ENCODE assay signal across 13 cellular contexts in the genomic region with DNA sequence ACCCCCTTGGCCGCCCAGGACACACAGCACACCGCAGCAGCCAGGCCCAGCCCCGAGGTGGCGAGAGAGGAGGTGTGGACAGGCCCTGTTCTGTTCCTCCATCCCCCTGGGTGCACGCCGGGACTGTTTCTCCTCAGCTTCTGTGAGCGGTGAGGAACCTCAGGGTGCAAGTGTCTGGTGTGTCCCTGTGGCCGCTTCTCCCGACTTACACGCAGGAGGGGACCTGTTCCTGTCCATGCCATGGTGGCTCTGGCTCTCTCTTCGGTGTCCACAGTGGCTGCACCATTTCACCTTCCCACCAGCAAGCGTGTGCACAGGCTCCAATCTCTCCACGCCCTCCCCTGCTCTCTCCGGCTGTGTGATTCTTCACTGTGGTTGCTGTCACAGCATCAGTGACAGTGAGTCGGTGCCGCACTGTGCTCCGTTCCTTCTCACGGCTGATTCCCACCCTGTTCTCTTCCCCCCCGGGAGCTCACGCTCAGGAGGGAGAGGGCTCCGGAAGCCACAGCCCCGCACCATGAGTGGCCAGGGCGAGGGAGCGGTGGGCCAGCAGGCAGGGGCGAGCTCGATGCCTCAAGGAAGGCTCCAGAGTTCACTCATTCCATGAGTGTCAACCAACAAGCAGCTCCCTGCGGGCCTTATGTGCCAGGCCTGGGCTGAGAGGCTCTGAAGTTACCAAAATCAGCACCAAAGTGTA. TPM values are rescaled to one million over a fixed set of nuclear protein-coding genes. Genes with fewer than 3 reads are reported as not detected.
DNase-seq lines count a peak whose midpoint lies in the region; ATAC-seq and TF ChIP-seq lines count a peak whose summit lies in the region.
"Had no signal": no experiment of that assay in that cellular context is flagged by ENCODE, and none has a peak within 500 bp of the region (broad histone marks: within the 10 kb centered on the region; RNA-seq: fewer than 3 reads in every experiment).

No MANE protein-coding gene starts in this region.

- TF ChIP-seq EP300 in esophagus muscularis mucosa (IDR thresholded peaks at IDR 0.05) (no peak), upper lobe of left lung (IDR thresholded peaks at IDR 0.05) (no peak)

- peak overlapping the region; percentile 49 for H3K14ac ChIP-seq in neuronal stem cell (ENCODE audit: low read length)

- peaks cover 0 to 49% (median 4%) of the 10 kb centered on the region in 4 donors for H3K4me1 ChIP-seq in Peyer's patch
- peaks cover 51 to 62% (median 57%) of the 10 kb centered on the region in 4 donors for H3K4me1 ChIP-seq in esophagus muscularis mucosa
- H3K4me1 ChIP-seq in neuronal stem cell (ENCODE audit: control insufficient read depth in 2 of 2, insufficient read depth in 1 of 2, low read depth in 1 of 2, low read length in 2 of 2), result peaks cover 2 to 9% of the 10 kb centered on the region in 2 donors
- H3K4me1 ChIP-seq in upper lobe of left lung, result peaks cover 46 to 50% (median 48%) of the 10 kb centered on the region in 4 donors

- no peak overlapping the region for H3K4me2 ChIP-seq in neuronal stem cell (ENCODE audit: insufficient read depth, low read length, poor library complexity, severe bottlenecking)
- H3K4me2 ChIP-seq: hepatocyte had no signal

- 91% methylated on average over 14 of the region's 27 CpGs for WGBS in esophagus muscularis mucosa
- WGBS in neuronal stem cell (ENCODE audit: extremely low coverage in 2 of 2, insufficient read length in 2 of 2, insufficient replicate concordance in 1 of 2), 2 donors, result no CpG with 5 or more reads among the region's 27 CpGs
- WGBS in upper lobe of left lung, 2 donors, result 75 to 83% methylated on average over 12 to 26 of the region's 27 CpGs

- H3K27ac Mint-ChIP-seq in activated CD4-positive, alpha-beta memory T cell treated with anti-CD3 and anti-CD28 coated beads for 36 hours, result no peak overlapping the region
- no peak overlapping the region for H3K27ac Mint-ChIP-seq in activated naive CD8-positive, alpha-beta T cell treated with anti-CD3 and anti-CD28 coated beads, Interleukin-2, amount 50 U/mL, for 24 hours

- H3K9me3 ChIP-seq in Peyer's patch, result no peaks in the 10 kb centered on the region
- H3K9me3 ChIP-seq in esophagus muscularis mucosa, result no peaks in the 10 kb centered on the region
- H3K9me3 ChIP-seq in neuronal stem cell (replicated peaks in 1 of 2; ENCODE audit: control insufficient read depth in 2 of 2, insufficient read depth in 1 of 2, low read depth in 1 of 2, low read length in 2 of 2), result no peaks in the 10 kb centered on the region
- H3K9me3 ChIP-seq in upper lobe of left lung, result no peaks in the 10 kb centered on the region
- H3K9me3 ChIP-seq: body of pancreas, pancreas had no signal

- H3K9ac ChIP-seq in neuronal stem cell (ENCODE audit: low read depth, low read length, poor library complexity), result peak overlapping the region; percentile 79

- H3K79me1 ChIP-seq in neuronal stem cell (ENCODE audit: low read depth, low read length), result peaks cover 4% of the 10 kb centered on the region

- TF ChIP-seq CTCF in Peyer's patch (IDR thresholded peaks at IDR 0.05), result no peak
- no peak for TF ChIP-seq CTCF in esophagus muscularis mucosa (IDR thresholded peaks at IDR 0.05)
- TF ChIP-seq CTCF in upper lobe of left lung (IDR thresholded peaks at IDR 0.05), result no peak

- DNase-seq in Peyer's patch, result no peak
- no peak for DNase-seq in esophagus muscularis mucosa (ENCODE audit: extremely low spot score)
- no peak for DNase-seq in neuronal stem cell (ENCODE audit: low spot score)
- DNase-seq in upper lobe of left lung, result no peak
- no peak for DNase-seq in RPMI8226
- no peak for DNase-seq in activated CD4-positive, alpha-beta memory T cell treated with anti-CD3 and anti-CD28 coated beads for 36 hours
- DNase-seq in activated naive CD8-positive, alpha-beta T cell treated with anti-CD3 and anti-CD28 coated beads, Interleukin-2, amount 50 U/mL, for 24 hours, result no peak

- H2BK5ac ChIP-seq in neuronal stem cell (ENCODE audit: low read length), result peak overlapping the region; percentile 35

- peak overlapping the region in 3 of 4 donors; percentile 69 to 83 (median 72) for H3K27ac ChIP-seq in Peyer's patch
- peak overlapping the region; percentile 73 to 82 (median 79) for H3K27ac ChIP-seq in esophagus muscularis mucosa (replicated peaks in 1 of 4)
- no peak overlapping the region for H3K27ac ChIP-seq in neuronal stem cell (replicated peaks; ENCODE audit: low read length)
- H3K27ac ChIP-seq in upper lobe of left lung, result peak overlapping the region; percentile 87 to 89 (median 88)
- H3K27ac ChIP-seq: hepatocyte had no signal

- H3K9me3 Mint-ChIP-seq in activated CD4-positive, alpha-beta memory T cell treated with anti-CD3 and anti-CD28 coated beads for 36 hours, result no peaks in the 10 kb centered on the region
- H3K9me3 Mint-ChIP-seq in activated naive CD8-positive, alpha-beta T cell treated with anti-CD3 and anti-CD28 coated beads, Interleukin-2, amount 50 U/mL, for 24 hours, result no peaks in the 10 kb centered on the region

- H3K27me3 ChIP-seq in Peyer's patch, result no peaks in the 10 kb centered on the region
- no peaks in the 10 kb centered on the region for H3K27me3 ChIP-seq in esophagus muscularis mucosa
- H3K27me3 ChIP-seq in neuronal stem cell (ENCODE audit: control insufficient read depth in 3 of 3, insufficient read depth in 3 of 3, low read depth in 1 of 3, low read length in 3 of 3), result peaks cover 0 to 37% (median 14%) of the 10 kb centered on the region in 3 experiments
- H3K27me3 ChIP-seq in upper lobe of left lung, result no peaks in the 10 kb centered on the region
- H3K27me3 ChIP-seq: body of pancreas, hepatocyte, pancreas had no signal

- peak overlapping the region; percentile 75 for H2BK12ac ChIP-seq in neuronal stem cell (ENCODE audit: low read length)

- peak overlapping the region; percentile 71 for H3K18ac ChIP-seq in neuronal stem cell (ENCODE audit: low read length)

- H2AFZ ChIP-seq in neuronal stem cell (ENCODE audit: low read length), result no peak overlapping the region
- H2AFZ ChIP-seq: hepatocyte had no signal

- intact Hi-C loops in esophagus muscularis mucosa (cut with DNase I), result loop anchor here (5.0 kb wide), 1 partner anchor 317 kb away; no protein-coding TSS in a partner anchor
- intact Hi-C loops in activated CD4-positive, alpha-beta memory T cell treated with anti-CD3 and anti-CD28 coated beads for 36 hours (cut with micrococcal nuclease), result no loop called here

- no peak overlapping the region for H4K8ac ChIP-seq in neuronal stem cell (ENCODE audit: low read depth, low read length)

- H3K4me3 ChIP-seq in Peyer's patch, result no peak overlapping the region
- no peak overlapping the region for H3K4me3 ChIP-seq in esophagus muscularis mucosa
- H3K4me3 ChIP-seq in neuronal stem cell (ENCODE audit: low read length in 2 of 2), result peak overlapping the region in 1 of 2 donors; percentile 12
- H3K4me3 ChIP-seq in upper lobe of left lung, result no peak overlapping the region
- H3K4me3 ChIP-seq: body of pancreas, hepatocyte, lung, pancreas had no signal

- TF ChIP-seq POLR2A in Peyer's patch (IDR thresholded peaks at IDR 0.05) (no peak), esophagus muscularis mucosa (IDR thresholded peaks at IDR 0.05; ENCODE audit: low read depth) (no peak), upper lobe of left lung (IDR thresholded peaks at IDR 0.05) (no peak)

- H2AK5ac ChIP-seq in neuronal stem cell (ENCODE audit: low read depth, low read length), result peak overlapping the region; percentile 90

- no peaks in the 10 kb centered on the region for H3K36me3 ChIP-seq in Peyer's patch
- no peaks in the 10 kb centered on the region for H3K36me3 ChIP-seq in esophagus muscularis mucosa
- H3K36me3 ChIP-seq in neuronal stem cell (replicated peaks in 1 of 2; ENCODE audit: control insufficient read depth in 2 of 2, insufficient read depth in 2 of 2, low read length in 2 of 2), result no peaks in the 10 kb centered on the region
- H3K36me3 ChIP-seq in upper lobe of left lung, result no peaks in the 10 kb centered on the region
- H3K36me3 ChIP-seq: pancreas had no signal

- peak overlapping the region; percentile 81 for H2BK15ac ChIP-seq in neuronal stem cell (ENCODE audit: low read length)

- no peaks in the 10 kb centered on the region for H3K4me1 Mint-ChIP-seq in activated CD4-positive, alpha-beta memory T cell treated with anti-CD3 and anti-CD28 coated beads for 36 hours (ENCODE audit: low read depth)
- no peaks in the 10 kb centered on the region for H3K4me1 Mint-ChIP-seq in activated naive CD8-positive, alpha-beta T cell treated with anti-CD3 and anti-CD28 coated beads, Interleukin-2, amount 50 U/mL, for 24 hours

- CTCF ChIA-PET in activated CD4-positive, alpha-beta memory T cell treated with anti-CD3 and anti-CD28 coated beads for 36 hours (lab: Charles Lee), result interaction anchor here (0.6 to 4.9 kb wide), 9 partner anchors 11 to 842 kb away, joined by 3 to 75 read pairs (median 5); no protein-coding TSS in a partner anchor

- H3K4me3 Mint-ChIP-seq in activated CD4-positive, alpha-beta memory T cell treated with anti-CD3 and anti-CD28 coated beads for 36 hours, result no peak overlapping the region
- H3K4me3 Mint-ChIP-seq in activated naive CD8-positive, alpha-beta T cell treated with anti-CD3 and anti-CD28 coated beads, Interleukin-2, amount 50 U/mL, for 24 hours, result no peak overlapping the region
- H3K4me3 Mint-ChIP-seq: stimulated activated naive CD8-positive, alpha-beta T cell treated with anti-CD3 and anti-CD28 coated beads, Interleukin-15, amount 100 ng/mL, for 72 hours had no signal

- no peaks in the 10 kb centered on the region for H3K36me3 Mint-ChIP-seq in activated CD4-positive, alpha-beta memory T cell treated with anti-CD3 and anti-CD28 coated beads for 36 hours
- H3K36me3 Mint-ChIP-seq in activated naive CD8-positive, alpha-beta T cell treated with anti-CD3 and anti-CD28 coated beads, Interleukin-2, amount 50 U/mL, for 24 hours (ENCODE audit: low read depth), result no peaks in the 10 kb centered on the region

- ATAC-seq in upper lobe of left lung (ENCODE audit: low FRiP score in 2 of 2) (no peak), HG02642 (IDR thresholded peaks at IDR 0.05; ENCODE audit: poor library complexity, unreplicated experiment) (no peak)
- no peak for ATAC-seq in activated naive CD8-positive, alpha-beta T cell treated with anti-CD3 and anti-CD28 coated beads, Interleukin-2, amount 50 U/mL, for 24 hours

- H2BK120ac ChIP-seq in neuronal stem cell (ENCODE audit: low read depth, low read length), result no peak overlapping the region

- peaks cover 2% of the 10 kb centered on the region for H3K27me3 Mint-ChIP-seq in activated CD4-positive, alpha-beta memory T cell treated with anti-CD3 and anti-CD28 coated beads for 36 hours
- H3K27me3 Mint-ChIP-seq in activated naive CD8-positive, alpha-beta T cell treated with anti-CD3 and anti-CD28 coated beads, Interleukin-2, amount 50 U/mL, for 24 hours, result peaks cover 3% of the 10 kb centered on the region

- no peak overlapping the region for H3K4ac ChIP-seq in neuronal stem cell (ENCODE audit: low read length)

- peak overlapping the region; percentile 34 for H3K23ac ChIP-seq in neuronal stem cell (ENCODE audit: low read depth, low read length, poor library complexity)

- POLR2A ChIA-PET in activated CD4-positive, alpha-beta memory T cell treated with anti-CD3 and anti-CD28 coated beads for 36 hours (lab: Charles Lee), result no interaction called here

- H4K91ac ChIP-seq in neuronal stem cell (ENCODE audit: low read depth, low read length, poor library complexity), result no peak overlapping the region

RNA-seq across cellular contexts. Expression of a gene that starts 18.6 kb away (rescaled TPM):
- not detected for total RNA-seq in Peyer's patch
- not detected for total RNA-seq in esophagus muscularis mucosa
- polyA plus RNA-seq in neuronal stem cell (2013, experiment 1 of 2), result 8.6 TPM
- 8.5 TPM for polyA plus RNA-seq in neuronal stem cell (2013, experiment 2 of 2)
- 10 to 100 TPM in 2 of 6 donors, 1 to 10 TPM in 4; 5.2 to 15.6 (median 8.8) TPM for total RNA-seq in upper lobe of left lung
- not detected for total RNA-seq in activated CD4-positive, alpha-beta memory T cell treated with anti-CD3 and anti-CD28 coated beads for 36 hours

Comparison
In these comparisons a context has a peak if more than half of its experiments do, and no peak if none do; other contexts are left out.
1. RNA of a gene that starts 18.6 kb away (total RNA-seq): 5.2 to 15.6 TPM in upper lobe of left lung; not detected in Peyer's patch, not detected in esophagus muscularis mucosa and not detected in activated CD4-positive, alpha-beta memory T cell treated with anti-CD3 and anti-CD28 coated beads for 36 hours; every median in the first group is over 4 times any median in the second.